In the genomic region with DNA sequence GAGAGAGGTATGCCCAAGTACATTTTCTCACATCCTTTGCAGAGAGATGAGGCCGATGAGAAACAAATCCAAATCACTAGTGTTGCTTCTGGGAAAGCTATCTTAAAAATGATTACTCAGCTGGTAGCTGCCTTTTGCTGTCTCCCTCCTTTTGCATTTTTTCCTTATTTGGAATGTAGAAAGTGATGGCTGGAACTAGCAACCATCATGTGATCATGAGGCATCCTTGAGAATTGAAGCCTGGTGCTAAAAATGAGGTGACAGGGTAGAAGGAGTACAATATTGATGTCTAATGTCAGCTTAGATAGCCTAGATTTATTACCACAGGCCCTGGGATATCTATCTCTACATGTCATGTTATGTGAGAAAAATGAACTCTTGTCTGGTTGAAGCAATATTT, we compare ENCODE assay signal across 37 cellular contexts.
"Had no signal": no experiment of that assay in that cellular context is flagged by ENCODE, and none has a peak within 500 bp of the region (broad histone marks: within the 10 kb centered on the region; RNA-seq: fewer than 3 reads in every experiment).

No MANE protein-coding gene starts in this region.

- H3K27me3 Mint-ChIP-seq: activated B cell treated with CpG ODN at 0.5 μM for 24 hours; activated CD4-positive, alpha-beta memory T cell treated with anti-CD3 and anti-CD28 coated beads for 36 hours; activated CD4-positive, alpha-beta T cell treated with anti-CD3 and anti-CD28 coated beads, Interleukin-2, amount 10 ng/mL, durations not matched to agents 24 days and 14 days; activated CD8-positive, alpha-beta memory T cell treated with anti-CD3 and anti-CD28 coated beads, Interleukin-2, amount 10 ng/mL, durations not matched to agents 7 days and 5 days; activated naive CD4-positive, alpha-beta T cell treated with anti-CD3 and anti-CD28 coated beads, Interleukin-2, amount 10 ng/mL, durations not matched to agents 7 days and 5 days; activated naive CD4-positive, alpha-beta T cell treated with anti-CD3 and anti-CD28 coated beads, Interleukin-2, amount 50 U/mL, for 24 hours; activated naive CD8-positive, alpha-beta T cell; activated naive CD8-positive, alpha-beta T cell treated with anti-CD3 and anti-CD28 coated beads, Interleukin-2, amount 10 ng/mL, durations not matched to agents 7 days and 5 days; activated naive CD8-positive, alpha-beta T cell treated with anti-CD3 and anti-CD28 coated beads, Interleukin-2, amount 50 U/mL, for 24 hours; activated T-cell treated with anti-CD3 and anti-CD28 coated beads, Interleukin-2, amount 50 U/mL, for 24 hours; central memory CD8-positive, alpha-beta T cell; T-cell; T-helper 17 cell had no signal

- ATAC-seq: activated CD8-positive, alpha-beta memory T cell treated with anti-CD3 and anti-CD28 coated beads, Interleukin-2, amount 10 ng/mL, durations not matched to agents 7 days and 5 days; activated CD8-positive, alpha-beta T cell treated with anti-CD3 and anti-CD28 coated beads, Interleukin-2, amount 10 ng/mL, durations not matched to agents 7 days and 5 days; activated naive CD8-positive, alpha-beta T cell treated with anti-CD3 and anti-CD28 coated beads, Interleukin-2, amount 50 U/mL, for 24 hours; T-cell; T-helper 17 cell had no signal

- H3K4me1 ChIP-seq: ascending aorta had no signal

- H3K9me3 Mint-ChIP-seq: activated CD4-positive, alpha-beta T cell treated with anti-CD3 and anti-CD28 coated beads, Interleukin-2, amount 10 ng/mL, durations not matched to agents 24 days and 14 days had no signal

- H3K4me3 ChIP-seq: ascending aorta, cardiac muscle cell had no signal

- H3K27me3 ChIP-seq: ascending aorta, cardiac muscle cell had no signal

- DNase-seq: activated B cell treated with CpG ODN at 0.5 μM for 24 hours; activated CD4-positive, alpha-beta memory T cell treated with anti-CD3 and anti-CD28 coated beads for 36 hours; activated CD4-positive, alpha-beta T cell treated with anti-CD3 and anti-CD28 coated beads for 4 hours; activated CD4-positive, alpha-beta T cell treated with anti-CD3 and anti-CD28 coated beads, Interleukin-2, amount 10 ng/mL, durations not matched to agents 24 days and 14 days; activated CD4-positive, alpha-beta T cell treated with anti-CD3 and anti-CD28 coated beads, Interleukin-2, amount 50 U/mL, for 1 hour; activated CD4-positive, alpha-beta T cell treated with anti-CD3 and anti-CD28 coated beads, Interleukin-2, amount 50 U/mL, for 4 hours; activated CD4-positive, CD25-positive, alpha-beta regulatory T cell treated with anti-CD3 and anti-CD28 coated beads, Interleukin-2, amount 50 U/mL, for 72 hours; activated CD8-positive, alpha-beta memory T cell treated with anti-CD3 and anti-CD28 coated beads for 24 hours; activated CD8-positive, alpha-beta memory T cell treated with anti-CD3 and anti-CD28 coated beads, Interleukin-2, amount 10 ng/mL, durations not matched to agents 7 days and 5 days; activated CD8-positive, alpha-beta memory T cell treated with anti-CD3 and anti-CD28 coated beads, Interleukin-2, amount 50 U/mL, for 48 hours; activated CD8-positive, alpha-beta T cell treated with anti-CD3 and anti-CD28 coated beads, Interleukin-2, amount 10 ng/mL, durations not matched to agents 7 days and 5 days; activated effector memory CD4-positive, alpha-beta T cell treated with Interleukin-2 at 50 U/mL for 16 hours; activated gamma-delta T cell; activated naive CD4-positive, alpha-beta T cell treated with anti-CD3 and anti-CD28 coated beads, Interleukin-2, amount 10 ng/mL, durations not matched to agents 7 days and 5 days; activated naive CD4-positive, alpha-beta T cell treated with Interleukin-2 at 50 U/mL for 16 hours; activated naive CD8-positive, alpha-beta T cell treated with anti-CD3 and anti-CD28 coated beads, Interleukin-2, amount 10 ng/mL, durations not matched to agents 7 days and 5 days; activated naive CD8-positive, alpha-beta T cell treated with anti-CD3 and anti-CD28 coated beads, Interleukin-2, amount 50 U/mL, for 24 hours; activated T-cell treated with anti-CD3 and anti-CD28 coated beads, Interleukin-2, amount 50 U/mL, for 24 hours; activated T-cell treated with anti-CD3 and anti-CD28 coated beads, Interleukin-2, amount 50 U/mL, for 48 hours; amygdala; anterior cingulate cortex; caudate nucleus; cerebellar nuclear complex; T-cell; T-helper 17 cell; T-helper 9 cell; WERI-Rb-1 had no signal

- FAIRE-seq: bronchial epithelial cell, TTC549 had no signal

- H3K36me3 Mint-ChIP-seq: activated CD4-positive, alpha-beta memory T cell treated with anti-CD3 and anti-CD28 coated beads for 36 hours; activated CD8-positive, alpha-beta memory T cell treated with anti-CD3 and anti-CD28 coated beads, Interleukin-2, amount 10 ng/mL, durations not matched to agents 7 days and 5 days; activated naive CD4-positive, alpha-beta T cell treated with anti-CD3 and anti-CD28 coated beads, Interleukin-2, amount 10 ng/mL, durations not matched to agents 7 days and 5 days; activated naive CD4-positive, alpha-beta T cell treated with anti-CD3 and anti-CD28 coated beads, Interleukin-2, amount 50 U/mL, for 24 hours; activated naive CD8-positive, alpha-beta T cell; activated naive CD8-positive, alpha-beta T cell treated with anti-CD3 and anti-CD28 coated beads, Interleukin-2, amount 10 ng/mL, durations not matched to agents 7 days and 5 days; brain; T-cell had no signal

- H3K9me3 ChIP-seq: ascending aorta had no signal

- H3K27ac Mint-ChIP-seq: activated B cell treated with CpG ODN at 0.5 μM for 24 hours; activated CD4-positive, alpha-beta memory T cell treated with anti-CD3 and anti-CD28 coated beads for 36 hours; activated CD4-positive, alpha-beta T cell treated with anti-CD3 and anti-CD28 coated beads, Interleukin-2, amount 10 ng/mL, durations not matched to agents 24 days and 14 days; activated CD8-positive, alpha-beta memory T cell treated with anti-CD3 and anti-CD28 coated beads, Interleukin-2, amount 10 ng/mL, durations not matched to agents 7 days and 5 days; activated CD8-positive, alpha-beta T cell treated with anti-CD3 and anti-CD28 coated beads, Interleukin-2, amount 10 ng/mL, durations not matched to agents 7 days and 5 days; activated naive CD4-positive, alpha-beta T cell treated with anti-CD3 and anti-CD28 coated beads, Interleukin-2, amount 10 ng/mL, durations not matched to agents 7 days and 5 days; activated naive CD4-positive, alpha-beta T cell treated with anti-CD3 and anti-CD28 coated beads, Interleukin-2, amount 50 U/mL, for 24 hours; activated naive CD8-positive, alpha-beta T cell; activated naive CD8-positive, alpha-beta T cell treated with anti-CD3 and anti-CD28 coated beads, Interleukin-2, amount 10 ng/mL, durations not matched to agents 7 days and 5 days; activated naive CD8-positive, alpha-beta T cell treated with anti-CD3 and anti-CD28 coated beads, Interleukin-2, amount 50 U/mL, for 24 hours; activated T-cell treated with anti-CD3 and anti-CD28 coated beads, Interleukin-2, amount 50 U/mL, for 24 hours; activated T-helper 2 cell treated with anti-CD3 and anti-CD28 coated beads, Interferon-gamma antibody, Interleukin-2, Interleukin-4, amounts not matched to agents 10 μg/mL and 5 μg/mL and 100 μg/mL, durations not matched to agents 14 hours and 24 hours and 36 hours; brain; T-cell; T-helper 17 cell; T-helper 2 cell treated with Interferon-gamma antibody and Interleukin-4, amounts not matched to agents 5 μg/mL and 100 μg/mL, for 36 hours had no signal

- H3K36me3 ChIP-seq: ascending aorta, cardiac muscle cell, WERI-Rb-1 had no signal

- H3K4me3 Mint-ChIP-seq: activated B cell treated with CpG ODN at 0.5 μM for 24 hours; activated CD4-positive, alpha-beta memory T cell treated with anti-CD3 and anti-CD28 coated beads for 36 hours; activated CD4-positive, alpha-beta T cell treated with anti-CD3 and anti-CD28 coated beads, Interleukin-2, amount 10 ng/mL, durations not matched to agents 24 days and 14 days; activated CD8-positive, alpha-beta memory T cell treated with anti-CD3 and anti-CD28 coated beads, Interleukin-2, amount 10 ng/mL, durations not matched to agents 7 days and 5 days; activated CD8-positive, alpha-beta T cell treated with anti-CD3 and anti-CD28 coated beads, Interleukin-2, amount 10 ng/mL, durations not matched to agents 7 days and 5 days; activated naive CD4-positive, alpha-beta T cell treated with anti-CD3 and anti-CD28 coated beads, Interleukin-2, amount 10 ng/mL, durations not matched to agents 7 days and 5 days; activated naive CD4-positive, alpha-beta T cell treated with anti-CD3 and anti-CD28 coated beads, Interleukin-2, amount 50 U/mL, for 24 hours; activated naive CD8-positive, alpha-beta T cell; activated naive CD8-positive, alpha-beta T cell treated with anti-CD3 and anti-CD28 coated beads, Interleukin-2, amount 10 ng/mL, durations not matched to agents 7 days and 5 days; activated naive CD8-positive, alpha-beta T cell treated with anti-CD3 and anti-CD28 coated beads, Interleukin-2, amount 50 U/mL, for 24 hours; activated T-cell treated with anti-CD3 and anti-CD28 coated beads, Interleukin-2, amount 50 U/mL, for 24 hours; brain; central memory CD8-positive, alpha-beta T cell; T-cell; T-helper 17 cell; T-helper 2 cell treated with Interferon-gamma antibody and Interleukin-4, amounts not matched to agents 5 μg/mL and 100 μg/mL, for 36 hours had no signal

- H3K27ac ChIP-seq: ascending aorta, cardiac muscle cell, WERI-Rb-1 had no signal

- H3K4me1 Mint-ChIP-seq: activated CD4-positive, alpha-beta T cell treated with anti-CD3 and anti-CD28 coated beads, Interleukin-2, amount 10 ng/mL, durations not matched to agents 24 days and 14 days; activated CD8-positive, alpha-beta memory T cell treated with anti-CD3 and anti-CD28 coated beads, Interleukin-2, amount 10 ng/mL, durations not matched to agents 7 days and 5 days; activated naive CD4-positive, alpha-beta T cell treated with anti-CD3 and anti-CD28 coated beads, Interleukin-2, amount 10 ng/mL, durations not matched to agents 7 days and 5 days; activated naive CD4-positive, alpha-beta T cell treated with anti-CD3 and anti-CD28 coated beads, Interleukin-2, amount 50 U/mL, for 24 hours; activated naive CD8-positive, alpha-beta T cell treated with anti-CD3 and anti-CD28 coated beads, Interleukin-2, amount 10 ng/mL, durations not matched to agents 7 days and 5 days; activated naive CD8-positive, alpha-beta T cell treated with anti-CD3 and anti-CD28 coated beads, Interleukin-2, amount 50 U/mL, for 24 hours; central memory CD8-positive, alpha-beta T cell; T-cell; T-helper 17 cell had no signal
